ENCODE assay signal across 21 cellular contexts in the genomic region with DNA sequence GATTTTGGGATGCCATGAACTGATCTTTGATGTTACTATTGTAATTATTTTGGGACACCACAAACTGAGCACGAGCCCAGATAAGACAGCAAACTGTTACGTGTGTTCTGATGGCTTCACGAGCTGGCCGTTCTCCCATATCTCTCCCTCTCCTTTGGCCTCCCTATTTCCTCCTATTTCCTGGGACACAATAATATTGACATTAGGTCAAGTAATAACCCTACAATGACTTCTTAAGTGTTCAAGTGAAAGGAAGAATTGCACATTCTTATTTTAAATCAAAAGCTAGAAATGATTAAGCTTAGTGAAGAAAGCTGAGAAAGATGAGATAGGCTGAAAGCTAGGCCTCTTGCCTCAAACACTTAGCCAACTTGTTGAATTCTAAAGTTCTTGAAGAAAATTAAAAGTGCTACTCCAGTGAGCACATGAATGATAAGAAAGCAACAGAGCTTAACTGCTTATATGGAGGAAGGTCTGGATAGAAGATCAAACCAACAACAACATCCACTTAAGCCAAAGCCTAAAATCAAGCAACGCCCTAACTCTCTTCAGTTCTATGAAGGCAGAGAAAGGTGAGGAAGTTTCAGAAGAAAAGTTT.
"Had no signal": no experiment of that assay in that cellular context is flagged by ENCODE, and none has a peak within 500 bp of the region (broad histone marks: within the 10 kb centered on the region; RNA-seq: fewer than 3 reads in every experiment).

No MANE protein-coding gene starts in this region.

- H3K36me3 Mint-ChIP-seq: immature natural killer cell; naive thymus-derived CD4-positive, alpha-beta T cell had no signal

- ATAC-seq: foreskin keratinocyte; gastroesophageal sphincter; heart left ventricle; left colon; left lobe of liver; left ventricle myocardium superior; naive thymus-derived CD4-positive, alpha-beta T cell had no signal

- H3K4me1 ChIP-seq: esophagus muscularis mucosa, foreskin keratinocyte, gastroesophageal sphincter had no signal

- H3K27ac ChIP-seq: coronary artery, dorsolateral prefrontal cortex, esophagus muscularis mucosa, foreskin keratinocyte, gastroesophageal sphincter, heart left ventricle, hepatocyte had no signal

- H3K36me3 ChIP-seq: esophagus muscularis mucosa, gastroesophageal sphincter, heart left ventricle had no signal

- H3K4me3 Mint-ChIP-seq: immature natural killer cell; naive thymus-derived CD4-positive, alpha-beta T cell had no signal

- H3K4me3 ChIP-seq: coronary artery, dorsolateral prefrontal cortex, esophagus muscularis mucosa, gastroesophageal sphincter, heart left ventricle, hepatocyte had no signal

- H3K27me3 ChIP-seq: dorsolateral prefrontal cortex, esophagus muscularis mucosa, foreskin keratinocyte, gastroesophageal sphincter, heart left ventricle, hepatocyte had no signal

- H3K4me1 Mint-ChIP-seq: immature natural killer cell; naive thymus-derived CD4-positive, alpha-beta T cell had no signal

- H3K27ac Mint-ChIP-seq: immature natural killer cell; naive thymus-derived CD4-positive, alpha-beta T cell had no signal

- DNase-seq: dermis blood vessel endothelial cell; dorsolateral prefrontal cortex; effector CD4-positive, alpha-beta T cell; effector memory CD4-positive, alpha-beta T cell; foreskin keratinocyte; heart left ventricle; hypothalamus; immature natural killer cell; islet precursor cell; kidney; kidney glomerular epithelial cell; left colon; left ventricle myocardium superior; mesenchymal stem cell; midbrain; naive thymus-derived CD4-positive, alpha-beta T cell had no signal
